ENCODE assay signal across 8 cellular contexts in genomic region chrX:71365356-71365875, GRCh38. TPM values are rescaled to one million over a fixed set of nuclear protein-coding genes. Genes with fewer than 3 reads are reported as not detected.
DNase-seq lines count a peak whose midpoint lies in the region; ATAC-seq and TF ChIP-seq lines count a peak whose summit lies in the region.

No MANE protein-coding gene starts in this region.

- H3K4me1 ChIP-seq in SJSA1 (replicated peaks) = peaks cover 3% of the 10 kb centered on the region; the same call in 1 of the 2 replicates
- H3K4me1 ChIP-seq in skeletal muscle tissue (ENCODE audit: control insufficient read depth in 3 of 3, insufficient read depth in 3 of 3, low read length in 3 of 3) = peaks cover 11 to 19% (median 19%) of the 10 kb centered on the region in 3 donors

- no peak for DNase-seq in activated T-cell treated with anti-CD3 and anti-CD28 coated beads, Interleukin-2, amount 50 U/mL, for 4 hours
- DNase-seq in activated T-cell treated with anti-CD3 and anti-CD28 coated beads for 4 hours (no peak), SJSA1 (ENCODE audit: low read depth in 1 of 2, low spot score in 2 of 2) (no peak), fibroblast of villous mesenchyme (ENCODE audit: low read depth) (no peak), AML-193 (lab: John Stamatoyannopoulos, UW) (no peak), GM03348 (ENCODE audit: low spot score) (no peak)

- TF ChIP-seq CTCF in fibroblast of villous mesenchyme (IDR thresholded peaks at IDR 0.05; ENCODE audit: insufficient read depth, low read depth, low read length) = no peak

- H3K27me3 Mint-ChIP-seq in activated T-cell treated with anti-CD3 and anti-CD28 coated beads, Interleukin-2, amount 50 U/mL, for 4 hours (ENCODE audit: low read depth) = no peaks in the 10 kb centered on the region

- H3K36me3 Mint-ChIP-seq in activated T-cell treated with anti-CD3 and anti-CD28 coated beads, Interleukin-2, amount 50 U/mL, for 4 hours (ENCODE audit: insufficient read depth) = peaks cover 2% of the 10 kb centered on the region

- no peaks in the 10 kb centered on the region for H3K9me3 Mint-ChIP-seq in activated T-cell treated with anti-CD3 and anti-CD28 coated beads, Interleukin-2, amount 50 U/mL, for 4 hours

- H3K4me3 Mint-ChIP-seq in activated T-cell treated with anti-CD3 and anti-CD28 coated beads, Interleukin-2, amount 50 U/mL, for 4 hours = peak overlapping the region; percentile 93

- H3K36me3 ChIP-seq in SJSA1 (peaks cover 20% of the 10 kb centered on the region), skeletal muscle tissue (ENCODE audit: control insufficient read depth in 3 of 3, insufficient read depth in 3 of 3, low read length in 3 of 3) (peaks cover under 1 to 10% (median 4%) of the 10 kb centered on the region in 3 donors)

- peak overlapping the region; percentile 93 for H3K27ac ChIP-seq in SJSA1
- peak overlapping the region; percentile 98 for H3K27ac ChIP-seq in skeletal muscle tissue (ENCODE audit: low read depth, low read length)

- H3K27me3 ChIP-seq in SJSA1 (replicated peaks) (no peaks in the 10 kb centered on the region), skeletal muscle tissue (ENCODE audit: control insufficient read depth in 3 of 3, insufficient read depth in 3 of 3, low read length in 3 of 3) (no peaks in the 10 kb centered on the region)

- peaks cover 17% of the 10 kb centered on the region for H3K4me1 Mint-ChIP-seq in activated T-cell treated with anti-CD3 and anti-CD28 coated beads, Interleukin-2, amount 50 U/mL, for 4 hours (ENCODE audit: low read depth)

- no peak for ATAC-seq in activated T-cell treated with anti-CD3 and anti-CD28 coated beads, Interleukin-2, amount 50 U/mL, for 4 hours
- ATAC-seq in GM18519 (IDR thresholded peaks at IDR 0.05; ENCODE audit: low FRiP score, unreplicated experiment) = no peak

- H3K9ac ChIP-seq in skeletal muscle tissue (ENCODE audit: low read depth in 1 of 3, low read length in 3 of 3) = peak overlapping the region; percentile 84 to 89 (median 85)

- H3K9me3 ChIP-seq in SJSA1 (replicated peaks) (no peaks in the 10 kb centered on the region), skeletal muscle tissue (ENCODE audit: control insufficient read depth in 3 of 3, low read length in 3 of 3) (no peaks in the 10 kb centered on the region)

- H3K4me3 ChIP-seq in SJSA1 (peak overlapping the region; percentile 47), fibroblast of villous mesenchyme (ENCODE audit: low read depth, low read length) (peak overlapping the region; percentile 72), skeletal muscle tissue (ENCODE audit: low read length in 3 of 3) (peak overlapping the region; percentile 74 to 88 (median 80))

RNA-seq across cellular contexts. Expression of gene TAF1, which starts 0.7 kb away (rescaled TPM):
- total RNA-seq in activated T-cell treated with anti-CD3 and anti-CD28 coated beads, Interleukin-2, amount 50 U/mL, for 4 hours = 10 to 100 TPM; 24.9 to 32.2 (median 29.0) TPM
- total RNA-seq in SJSA1 (2014; rRNA removed; shearing (Covaris generic)) = 14.0 and 16.4 TPM in 2 replicates
- total RNA-seq in fibroblast of villous mesenchyme (27.1 and 37.6 TPM in 2 replicates), skeletal muscle tissue (59.0 TPM)
